In genomic region chr11:92101845-92102244, GRCh38 we compare ENCODE assay signal across 23 cellular contexts.
"Had no signal": no experiment of that assay in that cellular context is flagged by ENCODE, and none has a peak within 500 bp of the region (broad histone marks: within the 10 kb centered on the region; RNA-seq: fewer than 3 reads in every experiment).

No MANE protein-coding gene starts in this region.

- H3K9me3 ChIP-seq: neutrophil, psoas muscle, testis, tibial nerve, upper lobe of right lung, vagina had no signal

- H3K4me1 ChIP-seq: psoas muscle, testis, tibial nerve, upper lobe of right lung, vagina had no signal

- H3K36me3 ChIP-seq: neutrophil, tibial nerve, upper lobe of right lung, vagina had no signal

- H3K4me3 ChIP-seq: hepatocyte, lung, psoas muscle, testis, tibial nerve, upper lobe of right lung, vagina had no signal

- H3K27ac ChIP-seq: hepatocyte, neutrophil, psoas muscle, testis, tibial nerve, upper lobe of right lung, vagina had no signal

- DNase-seq: effector CD4-positive, alpha-beta T cell; foreskin melanocyte; head of caudate nucleus; kidney; left cardiac atrium; left ventricle myocardium superior; mesenchymal stem cell; midbrain; naive B cell; psoas muscle; retina; stimulated activated CD4-positive, alpha-beta T cell treated with anti-CD3 and anti-CD28 coated beads, Interleukin-2, amount 100 ng/mL, for 24 hours; stimulated activated CD4-positive, alpha-beta T cell treated with anti-CD3 and anti-CD28 coated beads, Interleukin-4, amount 100 ng/mL, for 4 hours; stimulated activated naive B cell treated with anti-CD40 and anti-IgM and Interleukin-4, amounts not matched to agents 10 μg/mL and 1 μg/mL and 100 μg/mL, for 72 hours; stimulated activated naive CD8-positive, alpha-beta T cell treated with anti-CD3 and anti-CD28 coated beads, Interleukin-15, amount 100 ng/mL, for 72 hours; testis; upper lobe of right lung had no signal

- ATAC-seq: left cardiac atrium; left ventricle myocardium superior; psoas muscle; sciatic nerve; stimulated activated naive B cell treated with anti-CD40 and anti-IgM and Interleukin-4, amounts not matched to agents 10 μg/mL and 1 μg/mL and 100 μg/mL, for 72 hours; stimulated activated naive CD8-positive, alpha-beta T cell treated with anti-CD3 and anti-CD28 coated beads, Interleukin-15, amount 100 ng/mL, for 72 hours; upper lobe of right lung had no signal
